8 cellular contexts compared by ENCODE assay signal in the genomic region with DNA sequence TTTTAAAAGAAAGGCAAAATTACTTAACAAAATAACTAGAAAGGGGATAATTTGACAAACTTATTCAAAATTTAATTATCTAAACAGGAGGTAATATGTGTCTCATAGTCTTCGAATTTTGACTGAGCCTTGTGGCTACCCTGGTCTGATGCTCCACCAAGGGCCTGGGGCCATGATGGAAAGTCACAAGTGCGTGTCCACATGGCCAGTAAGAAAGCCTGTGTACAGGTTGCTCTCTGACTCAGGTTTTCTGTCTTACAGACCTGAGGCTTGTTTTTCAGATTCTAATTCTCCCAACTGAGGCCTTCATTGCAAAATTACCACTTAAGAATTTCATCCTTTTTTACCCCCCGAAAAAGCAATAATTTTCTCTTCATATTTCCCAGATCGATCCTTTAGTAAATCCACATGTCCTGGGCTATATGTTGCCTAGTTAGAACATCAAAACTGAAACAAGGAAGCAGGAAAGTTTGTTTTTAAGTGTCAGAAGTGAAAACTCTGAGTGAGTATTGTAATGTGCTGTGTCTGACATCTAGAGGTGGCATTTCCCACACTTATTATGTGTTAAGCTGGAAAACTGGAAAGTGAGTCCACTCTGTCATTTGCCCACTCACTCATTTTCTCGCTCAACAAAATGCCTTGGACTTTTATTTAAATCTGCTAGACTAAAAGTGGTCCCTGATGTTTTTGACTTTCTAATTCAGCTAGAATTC. TPM values are rescaled to one million over a fixed set of nuclear protein-coding genes. Genes with fewer than 3 reads are reported as not detected.
DNase-seq lines count a peak whose midpoint lies in the region; ATAC-seq, FAIRE-seq and TF ChIP-seq lines count a peak whose summit lies in the region.

No MANE protein-coding gene starts in this region.

- H3K79me2 ChIP-seq in HepG2 (ENCODE audit: insufficient read depth, low read length) = no peaks in the 10 kb centered on the region

- POLR2A ChIA-PET in HepG2 (lab: Yijun Ruan, JAX) = interaction anchor here (1.0 kb wide), 1 partner anchor 158 kb away, joined by 3 read pairs; the partner anchor contains the start of gene CYP3A5
- POLR2A ChIA-PET in CD4-positive, alpha-beta T cell (lab: Charles Lee) = interaction anchor here (0.6 kb wide), 1 partner anchor 468 kb away, joined by 3 read pairs; no protein-coding TSS in a partner anchor

- CTCF ChIA-PET in HepG2 (lab: Yijun Ruan, JAX; ENCODE audit: low intra/inter-chr PET ratio, low total read pairs) = interaction anchor here (0.7 kb wide), 1 partner anchor 206 kb away, joined by 4 read pairs; no protein-coding TSS in a partner anchor
- CTCF ChIA-PET in CD4-positive, alpha-beta T cell (lab: Charles Lee) = interaction anchor here (0.6 kb wide), 1 partner anchor 12 kb away, joined by 3 read pairs; no protein-coding TSS in a partner anchor

- no peaks in the 10 kb centered on the region for H3K9me3 ChIP-seq in HepG2 (ENCODE audit: low read length)
- no peaks in the 10 kb centered on the region for H3K9me3 ChIP-seq in CD4-positive, alpha-beta T cell (ENCODE audit: control insufficient read depth, low read length)

- no peak overlapping the region for H3K27ac ChIP-seq in HepG2 (ENCODE audit: extremely low read length, insufficient read depth, low read length)
- H3K27ac ChIP-seq in CD4-positive, alpha-beta T cell (ENCODE audit: low read depth, low read length) = no peak overlapping the region

- WGBS in HepG2 (ENCODE audit: low lambda C conversion rate) = 82% methylated on average over 5 of the region's 5 CpGs

- H3K4me1 Mint-ChIP-seq in CD4-positive, alpha-beta T cell (ENCODE audit: low read depth) = peaks cover 8% of the 10 kb centered on the region

- no peak for TF ChIP-seq POLR2A in HepG2 (IDR thresholded peaks at IDR 0.05; ENCODE audit: insufficient read depth in 1 of 2, low read depth in 2 of 2, low read length in 2 of 2)

- H3K36me3 Mint-ChIP-seq in CD4-positive, alpha-beta T cell (ENCODE audit: low read depth) = no peaks in the 10 kb centered on the region

- H3K36me3 ChIP-seq in HepG2 (replicated peaks in 1 of 2; ENCODE audit: control insufficient read depth in 1 of 2, insufficient read depth in 2 of 2, low read length in 2 of 2) = no peaks in the 10 kb centered on the region

- BruUV-seq in HepG2 (replicated peaks; lab: Mats Ljungman, UMichigan) = no TSS peak

- intact Hi-C loops in HepG2 (cut with micrococcal nuclease; ENCODE audit: unreplicated experiment) = loop anchor here (2.0 kb wide), 1 partner anchor 207 kb away; no protein-coding TSS in a partner anchor
- intact Hi-C loops in CD4-positive, alpha-beta T cell (cut with DNase I, micrococcal nuclease) = loop anchor here in 1 of 2 experiments (5.0 to 10.0 kb wide), 2 partner anchors 311 to 473 kb away; no protein-coding TSS in a partner anchor

- peak; percentile 48 for ATAC-seq in GM19463 (IDR thresholded peaks at IDR 0.05; ENCODE audit: unreplicated experiment)
- ATAC-seq in HepG2 = peak; percentile 72
- no peak for ATAC-seq in HG03139 (IDR thresholded peaks at IDR 0.05; ENCODE audit: unreplicated experiment)
- no peak for ATAC-seq in CD4-positive, alpha-beta T cell (ENCODE audit: poor library complexity)

- H3K27me3 Mint-ChIP-seq in CD4-positive, alpha-beta T cell = peaks cover 3% of the 10 kb centered on the region

- peak; percentile 53 for DNase-seq in Caki2 (ENCODE audit: low read depth)
- DNase-seq in RPMI8226 = peak; percentile 10
- DNase-seq in HepG2 (ENCODE audit: low spot score) = peak; percentile 45
- no peak for DNase-seq in NCI-H187 (lab: John Stamatoyannopoulos, UW)
- no peak for DNase-seq in CD4-positive, alpha-beta T cell
- DNase-seq in retina = no peak

- H4K20me1 ChIP-seq in HepG2 (ENCODE audit: insufficient read depth, low read length) = no peaks in the 10 kb centered on the region

- H3K27ac Mint-ChIP-seq in CD4-positive, alpha-beta T cell = no peak overlapping the region

- TF ChIP-seq CTCF in HepG2 (CRISPR knock-in tag; IDR thresholded peaks at IDR 0.05) = peak; percentile 74
- TF ChIP-seq CTCF in CD4-positive, alpha-beta T cell (IDR thresholded peaks at IDR 0.05) = no peak

- peak overlapping the region; percentile 59 for H2AFZ ChIP-seq in HepG2 (ENCODE audit: low read length)

- FAIRE-seq in HepG2 (lab: Jason Lieb, UNC) = peak; percentile 68

- peaks cover 34% of the 10 kb centered on the region for H3K4me1 ChIP-seq in HepG2 (ENCODE audit: insufficient read depth, low read length)

- H3K9me3 Mint-ChIP-seq in CD4-positive, alpha-beta T cell = no peaks in the 10 kb centered on the region

- peak; percentile 59; the same call in 1 of the 2 replicates for TF ChIP-seq RAD21 in HepG2 (CRISPR knock-in tag; IDR thresholded peaks at IDR 0.05)

- H3K27me3 ChIP-seq in HepG2 (ENCODE audit: control insufficient read depth in 1 of 2, insufficient read depth in 2 of 2, low read length in 2 of 2) = no peaks in the 10 kb centered on the region
- H3K27me3 ChIP-seq in CD4-positive, alpha-beta T cell (ENCODE audit: control insufficient read depth, insufficient read depth, low read length) = no peaks in the 10 kb centered on the region

- no peak overlapping the region for H3K4me3 ChIP-seq in HepG2 (replicated peaks in 1 of 3; ENCODE audit: insufficient read depth in 1 of 3, low read depth in 2 of 3, low read length in 3 of 3)

- no peak overlapping the region for H3K4me2 ChIP-seq in HepG2 (ENCODE audit: low read depth, low read length)

- in situ Hi-C loops in Caki2 (cut with HindIII; ENCODE audit: low pct_unique_long_range_greater_than_20kb, low sequenced_read_pairs) (no loop called here), HepG2 (cut with HindIII; ENCODE audit: extremely low pct_ligation_motif_present, low pct_unique_long_range_greater_than_20kb) (no loop called here)

- TF ChIP-seq EP300 in HepG2 (IDR thresholded peaks at IDR 0.05; ENCODE audit: low read depth in 2 of 2, low read length in 2 of 2) (no peak), HepG2 (CRISPR knock-in tag; IDR thresholded peaks at IDR 0.05; ENCODE audit: borderline replicate concordance) (no peak)

- no peak overlapping the region for H3K4me3 Mint-ChIP-seq in CD4-positive, alpha-beta T cell

- H3K9ac ChIP-seq in HepG2 (ENCODE audit: insufficient read depth, low read depth, low read length) = no peak overlapping the region

RNA-seq across cellular contexts. Expression of gene CYP3A43, which starts 10.0 kb away (rescaled TPM):
- not detected in 2 replicates for total RNA-seq in Caki2 (2014; rRNA removed; shearing (Covaris generic); ENCODE audit: low replicate concordance)
- total RNA-seq in HepG2 (2016; rRNA removed; fragmentation: Illumina TruSeq; extraction: Trizol) = 0.55 and 3.1 TPM in 2 replicates
- total RNA-seq in HepG2 (2016; cell fraction: cytosol; rRNA removed; fragmentation: Illumina TruSeq; extraction: Trizol; ENCODE audit: low read depth) = 0.53 and 1.0 TPM in 2 replicates
- total RNA-seq in HepG2 (2016; cell fraction: insoluble cytoplasmic fraction; rRNA removed; fragmentation: Illumina TruSeq; extraction: Trizol) = 0.18 and 2.9 TPM in 2 replicates
- 0.31 and 0.69 TPM in 2 replicates for total RNA-seq in HepG2 (2016; cell fraction: membrane; rRNA removed; fragmentation: Illumina TruSeq; extraction: Trizol)
- 5.4 and 8.3 TPM in 2 replicates for total RNA-seq in HepG2 (2016; cell fraction: nucleus; rRNA removed; fragmentation: Illumina TruSeq; extraction: Trizol)
- 2.3 and 2.4 TPM in 2 replicates for polyA plus RNA-seq in HepG2 (2011; rRNA removed)
- polyA plus RNA-seq in HepG2 (2011; cell fraction: cytosol; rRNA removed) = 0.54 and 0.79 TPM in 2 replicates
- 3.7 and 7.4 TPM in 2 replicates for polyA plus RNA-seq in HepG2 (2011; cell fraction: nucleus; rRNA removed)
- 1.7 and 4.7 TPM in 2 replicates for polyA plus RNA-seq in HepG2 (2012)
- 0.09 and 0.25 TPM in 2 replicates for polyA plus RNA-seq in HepG2 (2016; cell fraction: cytosol; fragmentation: Illumina TruSeq; extraction: Trizol; ENCODE audit: low read depth)
- 0.34 TPM in 1 of 2 replicates, not detected in the other for polyA plus RNA-seq in HepG2 (2016; cell fraction: insoluble cytoplasmic fraction; fragmentation: Illumina TruSeq; extraction: Trizol; ENCODE audit: low read depth)
- 0.28 TPM in 1 of 2 replicates, not detected in the other for polyA plus RNA-seq in HepG2 (2016; cell fraction: membrane; fragmentation: Illumina TruSeq; extraction: Trizol; ENCODE audit: low read depth)
- polyA plus RNA-seq in HepG2 (2016; cell fraction: nucleus; fragmentation: Illumina TruSeq; extraction: Trizol; ENCODE audit: insufficient read depth, low read depth) = 5.7 and 6.2 TPM in 2 replicates
- polyA minus RNA-seq in HepG2 (2011; rRNA and poly(A)+ RNA removed; ENCODE audit: low replicate concordance) = not detected in 2 replicates
- not detected in 2 replicates for polyA minus RNA-seq in HepG2 (2011; cell fraction: cytosol; rRNA and poly(A)+ RNA removed)
- polyA minus RNA-seq in HepG2 (2011; cell fraction: nucleus; rRNA and poly(A)+ RNA removed) = 7.3 and 8.2 TPM in 2 replicates
- not detected for total RNA-seq in CD4-positive, alpha-beta T cell

RNA-seq across cellular contexts. Expression of gene OR2AE1, which starts 39.0 kb away (rescaled TPM):
- not detected in 2 replicates for total RNA-seq in Caki2 (2014; rRNA removed; shearing (Covaris generic); ENCODE audit: low replicate concordance)
- total RNA-seq in HepG2 (2016; rRNA removed; fragmentation: Illumina TruSeq; extraction: Trizol) = not detected in 2 replicates
- not detected in 2 replicates for total RNA-seq in HepG2 (2016; cell fraction: cytosol; rRNA removed; fragmentation: Illumina TruSeq; extraction: Trizol; ENCODE audit: low read depth)
- total RNA-seq in HepG2 (2016; cell fraction: insoluble cytoplasmic fraction; rRNA removed; fragmentation: Illumina TruSeq; extraction: Trizol) = not detected in 2 replicates
- total RNA-seq in HepG2 (2016; cell fraction: membrane; rRNA removed; fragmentation: Illumina TruSeq; extraction: Trizol) = not detected in 2 replicates
- total RNA-seq in HepG2 (2016; cell fraction: nucleus; rRNA removed; fragmentation: Illumina TruSeq; extraction: Trizol) = not detected in 2 replicates
- polyA plus RNA-seq in HepG2 (2011; rRNA removed) = 0.07 TPM in 1 of 2 replicates, not detected in the other
- polyA plus RNA-seq in HepG2 (2011; cell fraction: cytosol; rRNA removed) = not detected in 2 replicates
- 0.21 TPM in 1 of 2 replicates, not detected in the other for polyA plus RNA-seq in HepG2 (2011; cell fraction: nucleus; rRNA removed)
- not detected in 2 replicates for polyA plus RNA-seq in HepG2 (2012)
- polyA plus RNA-seq in HepG2 (2016; cell fraction: cytosol; fragmentation: Illumina TruSeq; extraction: Trizol; ENCODE audit: low read depth) = not detected in 2 replicates
- polyA plus RNA-seq in HepG2 (2016; cell fraction: insoluble cytoplasmic fraction; fragmentation: Illumina TruSeq; extraction: Trizol; ENCODE audit: low read depth) = not detected in 2 replicates
- polyA plus RNA-seq in HepG2 (2016; cell fraction: membrane; fragmentation: Illumina TruSeq; extraction: Trizol; ENCODE audit: low read depth) = not detected in 2 replicates
- polyA plus RNA-seq in HepG2 (2016; cell fraction: nucleus; fragmentation: Illumina TruSeq; extraction: Trizol; ENCODE audit: insufficient read depth, low read depth) = not detected in 2 replicates
- polyA minus RNA-seq in HepG2 (2011; rRNA and poly(A)+ RNA removed; ENCODE audit: low replicate concordance) = 0.37 and 1.1 TPM in 2 replicates
- not detected in 2 replicates for polyA minus RNA-seq in HepG2 (2011; cell fraction: cytosol; rRNA and poly(A)+ RNA removed)
- polyA minus RNA-seq in HepG2 (2011; cell fraction: nucleus; rRNA and poly(A)+ RNA removed) = 0.90 and 1.4 TPM in 2 replicates
- total RNA-seq in CD4-positive, alpha-beta T cell = not detected

RNA-seq across cellular contexts. Expression of gene CYP3A4, which starts 53.8 kb away (rescaled TPM):
- not detected in 2 replicates for total RNA-seq in Caki2 (2014; rRNA removed; shearing (Covaris generic); ENCODE audit: low replicate concordance)
- 0.11 and 0.35 TPM in 2 replicates for total RNA-seq in HepG2 (2016; rRNA removed; fragmentation: Illumina TruSeq; extraction: Trizol)
- total RNA-seq in HepG2 (2016; cell fraction: cytosol; rRNA removed; fragmentation: Illumina TruSeq; extraction: Trizol; ENCODE audit: low read depth) = 0.09 TPM in 1 of 2 replicates, not detected in the other
- total RNA-seq in HepG2 (2016; cell fraction: insoluble cytoplasmic fraction; rRNA removed; fragmentation: Illumina TruSeq; extraction: Trizol) = 0.17 and 0.18 TPM in 2 replicates
- 0.25 and 0.28 TPM in 2 replicates for total RNA-seq in HepG2 (2016; cell fraction: membrane; rRNA removed; fragmentation: Illumina TruSeq; extraction: Trizol)
- total RNA-seq in HepG2 (2016; cell fraction: nucleus; rRNA removed; fragmentation: Illumina TruSeq; extraction: Trizol) = 0.53 TPM in 1 of 2 replicates, not detected in the other
- 0.07 and 0.24 TPM in 2 replicates for polyA plus RNA-seq in HepG2 (2011; rRNA removed)
- 0.07 and 0.10 TPM in 2 replicates for polyA plus RNA-seq in HepG2 (2011; cell fraction: cytosol; rRNA removed)
- polyA plus RNA-seq in HepG2 (2011; cell fraction: nucleus; rRNA removed) = 0.13 and 0.28 TPM in 2 replicates
- polyA plus RNA-seq in HepG2 (2012) = 0.32 and 0.55 TPM in 2 replicates
- 0.09 TPM in 1 of 2 replicates, not detected in the other for polyA plus RNA-seq in HepG2 (2016; cell fraction: cytosol; fragmentation: Illumina TruSeq; extraction: Trizol; ENCODE audit: low read depth)
- polyA plus RNA-seq in HepG2 (2016; cell fraction: insoluble cytoplasmic fraction; fragmentation: Illumina TruSeq; extraction: Trizol; ENCODE audit: low read depth) = 0.21 and 0.24 TPM in 2 replicates
- 0.07 and 0.09 TPM in 2 replicates for polyA plus RNA-seq in HepG2 (2016; cell fraction: membrane; fragmentation: Illumina TruSeq; extraction: Trizol; ENCODE audit: low read depth)
- polyA plus RNA-seq in HepG2 (2016; cell fraction: nucleus; fragmentation: Illumina TruSeq; extraction: Trizol; ENCODE audit: insufficient read depth, low read depth) = 0.31 and 0.35 TPM in 2 replicates
- polyA minus RNA-seq in HepG2 (2011; rRNA and poly(A)+ RNA removed; ENCODE audit: low replicate concordance) = 0.08 TPM in 1 of 2 replicates, not detected in the other
- polyA minus RNA-seq in HepG2 (2011; cell fraction: cytosol; rRNA and poly(A)+ RNA removed) = not detected in 2 replicates
- polyA minus RNA-seq in HepG2 (2011; cell fraction: nucleus; rRNA and poly(A)+ RNA removed) = 0.75 TPM in 1 of 2 replicates, not detected in the other
- not detected for total RNA-seq in CD4-positive, alpha-beta T cell

Comparison
In these comparisons a context has a peak if more than half of its experiments do, and no peak if none do; other contexts are left out.
1. DNase-seq: peak in Caki2 (single experiment), RPMI8226 (single experiment) and HepG2 (single experiment); none in NCI-H187 (0 of 2), CD4-positive, alpha-beta T cell (0 of 10) and retina (single experiment).
2. ATAC-seq: peak in GM19463 (single experiment) and HepG2 (single experiment); none in HG03139 (single experiment) and CD4-positive, alpha-beta T cell (single experiment).